8 cellular contexts compared by ENCODE assay signal in genomic region chr3:168094877-168095610, GRCh38. TPM values are rescaled to one million over a fixed set of nuclear protein-coding genes. Genes with fewer than 3 reads are reported as not detected.
A peak's percentile ranks its signal among the peaks of the same experiment; 100 is the strongest.
DNase-seq lines count a peak whose midpoint lies in the region; ATAC-seq, FAIRE-seq and TF ChIP-seq lines count a peak whose summit lies in the region.

No MANE protein-coding gene starts in this region.

- DNase-seq in D341Med (ENCODE audit: low spot score): peak; percentile 58
- peak; percentile 71 to 80 for DNase-seq in NOMO-1 (lab: John Stamatoyannopoulos, UW; ENCODE audit: unreplicated experiment in 2 of 2)
- DNase-seq in activated naive CD4-positive, alpha-beta T cell treated with Interleukin-2 at 50 U/mL for 16 hours: peak; percentile 4
- DNase-seq in frontal cortex (ENCODE audit: low spot score in 2 of 2): peak; percentile 36 to 44
- peak; percentile 82 for DNase-seq in neural progenitor cell (ENCODE audit: low spot score)
- DNase-seq in upper lobe of left lung: peak; percentile 51 to 93

- H3K4me3 ChIP-seq in neural progenitor cell: peak overlapping the region; percentile 78
- H3K4me3 ChIP-seq in upper lobe of left lung: peak overlapping the region; percentile 62 to 91 (median 90)

- H3K9me3 ChIP-seq in neural progenitor cell (ENCODE audit: low read depth): no peaks in the 10 kb centered on the region
- H3K9me3 ChIP-seq in upper lobe of left lung: no peaks in the 10 kb centered on the region

- H3F3A ChIP-seq in neural progenitor cell (ENCODE audit: low read depth): peaks cover 18% of the 10 kb centered on the region

- H3K4me1 ChIP-seq in neural progenitor cell (peaks cover 27% of the 10 kb centered on the region), upper lobe of left lung (peaks cover 25 to 45% (median 39%) of the 10 kb centered on the region in 4 donors)

- TF ChIP-seq POLR2A in upper lobe of left lung (IDR thresholded peaks at IDR 0.05): no peak

- H3K4me3 Mint-ChIP-seq in neural progenitor cell: peak overlapping the region; percentile 93

- no peak for TF ChIP-seq EP300 in upper lobe of left lung (IDR thresholded peaks at IDR 0.05)

- H3K4me1 Mint-ChIP-seq in neural progenitor cell: peaks cover 32% of the 10 kb centered on the region

- no peak for FAIRE-seq in frontal cortex (lab: Jason Lieb, UNC)

- 1% methylated on average over 49 to 70 of the region's 70 CpGs for WGBS in upper lobe of left lung, 2 donors

- peaks cover 45% of the 10 kb centered on the region for H4K20me1 ChIP-seq in neural progenitor cell (ENCODE audit: low read depth)

- H3K27ac Mint-ChIP-seq in neural progenitor cell: peak overlapping the region; percentile 82

- no peaks in the 10 kb centered on the region for H3K36me3 Mint-ChIP-seq in neural progenitor cell

- H3K9me3 Mint-ChIP-seq in neural progenitor cell: no peaks in the 10 kb centered on the region

- H3K27ac ChIP-seq in neural progenitor cell (peak overlapping the region; percentile 53), upper lobe of left lung (peak overlapping the region; percentile 91 to 98 (median 94))

- H3K27me3 Mint-ChIP-seq in neural progenitor cell (ENCODE audit: insufficient read depth, low read depth): no peaks in the 10 kb centered on the region

- H3K27me3 ChIP-seq in neural progenitor cell: no peaks in the 10 kb centered on the region
- H3K27me3 ChIP-seq in upper lobe of left lung: no peaks in the 10 kb centered on the region

- H3K79me2 ChIP-seq in neural progenitor cell (ENCODE audit: low read depth): peaks cover 45% of the 10 kb centered on the region

- H3K9ac ChIP-seq in neural progenitor cell: peak overlapping the region; percentile 4

- TF ChIP-seq CTCF in neural progenitor cell (IDR thresholded peaks at IDR 0.05): peak; percentile 32
- TF ChIP-seq CTCF in upper lobe of left lung (IDR thresholded peaks at IDR 0.05): peak in 4 of 6 experiments; percentile 31 to 65 (median 40)

- no peaks in the 10 kb centered on the region for H3K36me3 ChIP-seq in neural progenitor cell
- H3K36me3 ChIP-seq in upper lobe of left lung: no peaks in the 10 kb centered on the region

- peak overlapping the region; percentile 89 for H2AFZ ChIP-seq in neural progenitor cell (replicated peaks)

- ATAC-seq in GM19372 (IDR thresholded peaks at IDR 0.05; ENCODE audit: low read depth, unreplicated experiment) (peak; percentile 40), HG03432 (IDR thresholded peaks at IDR 0.05; ENCODE audit: unreplicated experiment) (peak; percentile 45), upper lobe of left lung (ENCODE audit: low FRiP score in 2 of 2) (peak; percentile 58 to 72)

- peak overlapping the region; percentile 97 for H3K4me2 ChIP-seq in neural progenitor cell

RNA-seq across cellular contexts. Expression of gene GOLIM4, which starts 0.7 kb away (rescaled TPM):
- 17.5 TPM for total RNA-seq in frontal cortex
- 22.9 and 23.0 TPM in 2 replicates for total RNA-seq in neural progenitor cell (ENCODE audit: low replicate concordance)
- 10 to 100 TPM; 34.6 to 79.1 (median 43.6) TPM for total RNA-seq in upper lobe of left lung

Comparison
In these comparisons a context has a peak if more than half of its experiments do, and no peak if none do; other contexts are left out.
1. Peak in every context shown above with its lines: DNase-seq, ATAC-seq, H3K4me3 ChIP-seq and H3K27ac ChIP-seq.
2. DNase-seq: peak in every context shown above with its lines; median percentile 82 in neural progenitor cell; 76 in NOMO-1; 72 in upper lobe of left lung; 58 in D341Med; 40 in frontal cortex; 4 in activated naive CD4-positive, alpha-beta T cell treated with Interleukin-2 at 50 U/mL for 16 hours.